8 cellular contexts compared by ENCODE assay signal in genomic region chr3:168096210-168096795, GRCh38. TPM values are rescaled to one million over a fixed set of nuclear protein-coding genes. Genes with fewer than 3 reads are reported as not detected.
A peak's percentile ranks its signal among the peaks of the same experiment; 100 is the strongest.
DNase-seq lines count a peak whose midpoint lies in the region; ATAC-seq and TF ChIP-seq lines count a peak whose summit lies in the region.

No MANE protein-coding gene starts in this region.

- peak; percentile 84 for DNase-seq in HS-27A (ENCODE audit: low read depth)
- peak; percentile 98 for DNase-seq in NCI-H82 (lab: John Stamatoyannopoulos, UW)
- DNase-seq in activated naive CD8-positive, alpha-beta T cell treated with anti-CD3 and anti-CD28 coated beads for 36 hours, result peak; percentile 37
- DNase-seq in glomerular visceral epithelial cell (ENCODE audit: extremely low spot score), result peak; percentile 85
- DNase-seq in nucleus accumbens (lab: John Stamatoyannopoulos, UW), result peak in 32 of 56 donors; percentile 5 to 74 (median 48)

- H4K20me1 ChIP-seq in DOHH2 (ENCODE audit: control insufficient read depth, insufficient read depth, low read depth, low read length), result no peaks in the 10 kb centered on the region

- H3K36me3 ChIP-seq in DOHH2 (ENCODE audit: control insufficient read depth, low read length), result no peaks in the 10 kb centered on the region

- peaks cover 35% of the 10 kb centered on the region for H3K4me1 ChIP-seq in DOHH2 (ENCODE audit: control insufficient read depth, low read length)

- H3K27me3 Mint-ChIP-seq in activated naive CD8-positive, alpha-beta T cell treated with anti-CD3 and anti-CD28 coated beads for 36 hours, result peaks cover 61% of the 10 kb centered on the region

- peak overlapping the region; percentile 84 for H3K27ac Mint-ChIP-seq in activated naive CD8-positive, alpha-beta T cell treated with anti-CD3 and anti-CD28 coated beads for 36 hours

- H3K9me3 Mint-ChIP-seq in activated naive CD8-positive, alpha-beta T cell treated with anti-CD3 and anti-CD28 coated beads for 36 hours, result no peaks in the 10 kb centered on the region

- no peaks in the 10 kb centered on the region for H3K9me3 ChIP-seq in DOHH2 (ENCODE audit: control insufficient read depth, insufficient read depth, low read length)

- peak overlapping the region; percentile 92 for H3K4me3 ChIP-seq in DOHH2 (ENCODE audit: low read length)

- no peaks in the 10 kb centered on the region for H3K9me2 ChIP-seq in DOHH2 (replicated peaks; ENCODE audit: control insufficient read depth, low read length)

- peak overlapping the region; percentile 58 for H3K27ac ChIP-seq in DOHH2 (ENCODE audit: low read depth, low read length)

- no peaks in the 10 kb centered on the region for H3K27me3 ChIP-seq in DOHH2 (ENCODE audit: control insufficient read depth, low read length)

- ATAC-seq in GM21381 (IDR thresholded peaks at IDR 0.05; ENCODE audit: unreplicated experiment) (peak; percentile 3), HG03108 (IDR thresholded peaks at IDR 0.05; ENCODE audit: unreplicated experiment) (no peak)

- no peak for TF ChIP-seq CTCF in DOHH2 (IDR thresholded peaks at IDR 0.05; ENCODE audit: low read depth, low read length, poor library complexity, severe bottlenecking)

- peaks cover 36% of the 10 kb centered on the region for H3K79me2 ChIP-seq in DOHH2 (ENCODE audit: control insufficient read depth, low read length)

- H3K4me3 Mint-ChIP-seq in activated naive CD8-positive, alpha-beta T cell treated with anti-CD3 and anti-CD28 coated beads for 36 hours, result peak overlapping the region; percentile 79

- peaks cover 16% of the 10 kb centered on the region for H3F3A ChIP-seq in DOHH2 (ENCODE audit: control insufficient read depth, insufficient read depth)

- H3K36me3 Mint-ChIP-seq in activated naive CD8-positive, alpha-beta T cell treated with anti-CD3 and anti-CD28 coated beads for 36 hours, result no peaks in the 10 kb centered on the region

- H3K4me1 Mint-ChIP-seq in activated naive CD8-positive, alpha-beta T cell treated with anti-CD3 and anti-CD28 coated beads for 36 hours, result peaks cover 8% of the 10 kb centered on the region

- H3K4me2 ChIP-seq in DOHH2 (ENCODE audit: low read length), result peak overlapping the region; percentile 92

RNA-seq across cellular contexts. Expression of gene GOLIM4, which starts 0.6 kb away (rescaled TPM):
- 1 to 10 TPM; 6.1 to 6.5 TPM for total RNA-seq in activated naive CD8-positive, alpha-beta T cell treated with anti-CD3 and anti-CD28 coated beads for 36 hours

Comparison
In these comparisons a context has a peak if more than half of its experiments do, and no peak if none do; other contexts are left out.
1. DNase-seq: peak in every context shown above with its lines; median percentile 98 in NCI-H82; 85 in glomerular visceral epithelial cell; 84 in HS-27A; 48 in nucleus accumbens; 37 in activated naive CD8-positive, alpha-beta T cell treated with anti-CD3 and anti-CD28 coated beads for 36 hours.